24 cellular contexts compared by ENCODE assay signal in the genomic region with DNA sequence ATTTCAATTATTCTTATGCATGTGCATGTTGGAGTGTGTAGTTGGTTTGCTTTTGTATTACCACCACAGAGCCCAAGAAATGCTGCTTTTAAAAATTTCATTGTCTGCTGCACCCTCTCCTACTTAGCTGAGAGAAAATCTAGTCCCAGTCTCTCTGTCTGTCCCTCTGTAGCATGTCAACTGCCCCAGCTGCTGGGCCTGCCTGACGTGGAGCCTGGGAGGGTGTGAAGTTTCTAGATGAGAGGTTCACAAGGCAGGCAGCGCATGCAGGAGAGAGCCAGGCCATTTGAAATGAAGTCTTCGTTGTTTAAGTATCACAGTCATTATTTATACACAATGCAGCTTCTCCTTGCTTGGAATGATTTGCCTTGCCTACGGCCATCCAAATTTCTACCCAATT.
"Had no signal": no experiment of that assay in that cellular context is flagged by ENCODE, and none has a peak within 500 bp of the region (broad histone marks: within the 10 kb centered on the region; RNA-seq: fewer than 3 reads in every experiment).

No MANE protein-coding gene starts in this region.

- H3K27ac ChIP-seq: HL-60 had no signal

- H3K9ac ChIP-seq: SK-N-SH had no signal

- DNase-seq: KBM-7, MV-4-11, NCI-H1048, NCI-H1105, NCI-H1417, NCI-H1436 treated with DMSO at 0.1 percent for 48 hours, NCI-H1694, NCI-H187 treated with DMSO at 0.1 percent for 48 hours, NCI-H2029 treated with DMSO at 0.1 percent for 48 hours, NCI-H2171, NCI-H226, NCI-H446, NCI-H510A, NCI-H524 treated with DMSO at 0.1 percent for 48 hours, NCI-H69, NCI-H774, Right ventricle myocardium superior, RPMI8226, SIG-M5, SK-N-SH, SW 1271 had no signal

- FAIRE-seq: HTR-8/SVneo, RCC 7860 had no signal

- H3K4me2 ChIP-seq: SK-N-SH had no signal

- H3K9me3 ChIP-seq: SK-N-SH had no signal
